ENCODE assay signal across 1 cellular context in the genomic region with DNA sequence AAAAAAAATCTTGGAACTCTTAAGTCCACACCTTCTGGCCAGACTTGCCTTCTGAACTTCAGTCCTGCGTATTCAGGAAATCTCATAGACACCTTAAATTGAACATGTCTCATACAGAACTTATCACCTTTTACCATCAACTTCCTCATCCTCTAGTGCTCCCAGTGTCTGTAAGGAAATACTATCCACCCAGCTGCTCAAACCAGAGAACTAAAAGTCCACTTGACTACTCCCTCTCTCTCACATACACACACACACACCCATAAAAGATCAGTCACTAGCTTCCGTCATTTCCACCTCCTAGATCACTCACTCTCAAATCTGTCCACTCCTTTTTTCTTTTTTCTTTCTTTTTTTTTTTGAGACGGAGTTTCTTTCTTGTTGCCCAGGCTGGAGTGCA.
A peak's percentile ranks its signal among the peaks of the same experiment; 100 is the strongest.
TF ChIP-seq lines count a peak whose summit lies in the region.

No MANE protein-coding gene starts in this region.

TF ChIP-seq in K562, 482 proteins besides CTCF, POLR2A, EP300 and RAD21 (continued from another document and continues in another):
- TF ChIP-seq, protein P1, sequence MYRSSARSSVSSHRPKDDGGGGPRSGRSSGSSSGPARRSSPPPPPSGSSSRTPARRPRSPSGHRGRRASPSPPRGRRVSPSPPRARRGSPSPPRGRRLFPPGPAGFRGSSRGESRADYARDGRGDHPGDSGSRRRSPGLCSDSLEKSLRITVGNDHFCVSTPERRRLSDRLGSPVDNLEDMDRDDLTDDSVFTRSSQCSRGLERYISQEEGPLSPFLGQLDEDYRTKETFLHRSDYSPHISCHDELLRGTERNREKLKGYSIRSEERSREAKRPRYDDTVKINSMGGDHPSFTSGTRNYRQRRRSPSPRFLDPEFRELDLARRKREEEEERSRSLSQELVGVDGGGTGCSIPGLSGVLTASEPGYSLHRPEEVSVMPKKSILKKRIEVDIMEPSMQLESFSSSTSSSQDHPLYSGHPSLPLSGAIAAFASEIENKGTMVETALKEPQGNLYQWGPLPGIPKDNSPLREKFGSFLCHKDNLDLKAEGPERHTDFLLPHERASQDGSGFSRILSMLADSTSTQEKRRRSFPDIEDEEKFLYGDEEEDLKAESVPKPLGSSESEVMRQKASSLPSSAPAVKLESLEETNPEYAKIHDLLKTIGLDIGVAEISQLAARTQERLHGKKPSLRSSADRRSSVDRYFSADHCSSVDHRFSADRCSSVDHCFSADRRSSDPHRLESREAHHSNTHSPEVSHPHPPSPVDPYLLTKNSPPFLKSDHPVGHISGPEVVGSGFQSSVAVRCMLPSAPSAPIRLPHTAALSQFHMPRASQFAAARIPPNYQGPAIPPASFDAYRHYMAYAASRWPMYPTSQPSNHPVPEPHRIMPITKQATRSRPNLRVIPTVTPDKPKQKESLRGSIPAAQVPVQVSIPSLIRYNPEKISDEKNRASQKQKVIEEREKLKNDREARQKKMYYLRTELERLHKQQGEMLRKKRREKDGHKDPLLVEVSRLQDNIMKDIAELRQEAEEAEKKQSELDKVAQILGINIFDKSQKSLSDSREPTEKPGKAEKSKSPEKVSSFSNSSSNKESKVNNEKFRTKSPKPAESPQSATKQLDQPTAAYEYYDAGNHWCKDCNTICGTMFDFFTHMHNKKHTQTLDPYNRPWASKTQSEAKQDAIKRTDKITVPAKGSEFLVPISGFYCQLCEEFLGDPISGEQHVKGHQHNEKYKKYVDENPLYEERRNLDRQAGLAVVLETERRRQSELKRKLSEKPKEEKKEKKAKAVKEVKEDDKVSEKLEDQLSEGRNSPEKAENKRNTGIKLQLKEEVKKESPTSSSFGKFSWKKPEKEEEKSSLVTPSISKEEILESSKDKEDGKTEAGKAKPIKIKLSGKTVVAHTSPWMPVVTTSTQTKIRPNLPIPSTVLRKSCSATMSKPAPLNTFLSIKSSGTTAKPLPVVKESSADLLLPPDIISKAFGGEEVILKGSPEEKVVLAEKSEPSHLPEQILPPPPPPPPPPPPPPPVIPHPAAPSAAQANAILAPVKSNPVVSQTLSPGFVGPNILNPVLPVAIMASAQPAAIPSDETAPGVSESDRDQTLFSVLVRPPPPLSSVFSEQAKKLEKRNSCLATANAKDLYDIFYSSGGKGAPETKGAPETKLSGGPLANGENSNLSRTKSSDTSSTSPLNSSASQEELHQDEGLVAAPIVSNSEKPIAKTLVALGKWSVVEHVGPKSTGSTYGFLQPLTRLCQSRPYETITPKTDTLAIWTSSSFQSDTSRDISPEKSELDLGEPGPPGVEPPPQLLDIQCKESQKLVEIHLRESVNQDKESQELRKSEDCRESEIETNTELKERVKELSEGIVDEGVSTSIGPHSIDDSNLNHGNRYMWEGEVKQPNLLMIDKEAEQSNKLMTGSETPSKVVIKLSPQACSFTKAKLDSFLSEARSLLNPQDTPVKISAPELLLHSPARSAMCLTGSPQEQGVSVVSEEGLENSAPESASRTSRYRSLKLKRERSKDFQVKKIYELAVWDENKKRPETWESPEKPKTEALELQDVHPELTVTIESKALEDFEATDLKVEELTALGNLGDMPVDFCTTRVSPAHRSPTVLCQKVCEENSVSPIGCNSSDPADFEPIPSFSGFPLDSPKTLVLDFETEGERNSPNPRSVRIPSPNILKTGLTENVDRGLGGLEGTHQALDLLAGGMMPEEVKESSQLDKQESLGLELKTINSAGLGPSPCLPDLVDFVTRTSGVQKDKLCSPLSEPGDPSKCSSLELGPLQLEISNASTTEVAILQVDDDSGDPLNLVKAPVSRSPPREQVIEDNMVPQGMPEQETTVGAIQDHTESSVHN (IDR thresholded peaks at IDR 0.05; ENCODE audit: borderline replicate concordance in 1 of 2, low read depth in 1 of 2), result peak in 1 of 2 experiments; percentile 67; a peak in 1 of 4 replicates
- TF ChIP-seq HEY1 (CRISPR knock-in tag; IDR thresholded peaks at IDR 0.05; ENCODE audit: borderline replicate concordance) (0 out of 2 replicates have a peak, but pooled peaks have one; percentile 2), FOXK2 (conservative IDR thresholded peaks at IDR 0.05 in 1 of 2, IDR thresholded peaks at IDR 0.05 in 1 of 2; ENCODE audit: low read depth in 2 of 2) (0 out of 4 replicates have a peak, but pooled peaks have one; percentile 28 to 47), ZNF354B (CRISPR knock-in tag; IDR thresholded peaks at IDR 0.05) (no peak), CREB1 (IDR thresholded peaks at IDR 0.05) (no peak), CREB1 (CRISPR knock-in tag; IDR thresholded peaks at IDR 0.05) (no peak), ELF4 (CRISPR knock-in tag; IDR thresholded peaks at IDR 0.05) (0 out of 2 replicates have a peak, but pooled peaks have one; percentile 57), ZEB2 (IDR thresholded peaks at IDR 0.05) (peak; percentile 76), ARID1B (IDR thresholded peaks at IDR 0.05) (peak; percentile 63), NCOA4 (IDR thresholded peaks at IDR 0.05; ENCODE audit: partially characterized antibody) (no peak), DPF2 (IDR thresholded peaks at IDR 0.05) (peak; percentile 65; the same call in 1 of the 2 replicates), ZNF263 (CRISPR knock-in tag; IDR thresholded peaks at IDR 0.05; ENCODE audit: borderline replicate concordance) (peak; percentile 84), HDGF (IDR thresholded peaks at IDR 0.05) (0 out of 2 replicates have a peak, but pooled peaks have one; percentile 21), ELF2 (CRISPR knock-in tag; IDR thresholded peaks at IDR 0.05) (0 out of 2 replicates have a peak, but pooled peaks have one; percentile 23), EHMT2 (IDR thresholded peaks at IDR 0.05) (peak; percentile 48; the same call in 1 of the 2 replicates), KLF1 (tag; IDR thresholded peaks at IDR 0.05) (peak; percentile 29; the same call in 1 of the 2 replicates), GABPA (tag; conservative IDR thresholded peaks at IDR 0.05; ENCODE audit: low read depth) (peak; percentile 26; the same call in 1 of the 2 replicates), SMARCC2 (IDR thresholded peaks at IDR 0.05; ENCODE audit: low read depth) (peak; percentile 27; the same call in 1 of the 2 replicates), MEIS2 (IDR thresholded peaks at IDR 0.05; ENCODE audit: partially characterized antibody) (peak; percentile 43), CTBP1 (IDR thresholded peaks at IDR 0.05; ENCODE audit: borderline replicate concordance) (peak; percentile 56; the same call in 1 of the 2 replicates), NBN (IDR thresholded peaks at IDR 0.05; ENCODE audit: low read depth) (peak; percentile 75; the same call in 1 of the 2 replicates), GABPB1 (CRISPR knock-in tag; IDR thresholded peaks at IDR 0.05) (peak; percentile 34), ETV1 (tag; conservative IDR thresholded peaks at IDR 0.05; ENCODE audit: low read depth) (0 out of 2 replicates have a peak, but pooled peaks have one; percentile 35), COPS2 (conservative IDR thresholded peaks at IDR 0.05) (no peak), SMARCA4 (IDR thresholded peaks at IDR 0.05) (peak; percentile 69), KDM5B (IDR thresholded peaks at IDR 0.05; ENCODE audit: insufficient replicate concordance, low read depth, low read length) (no peak), STAT5B (CRISPR knock-in tag; IDR thresholded peaks at IDR 0.05) (no peak), HNRNPH1 (optimal IDR thresholded peaks at IDR 0.05; ENCODE audit: low read depth, low read length) (no peak), MCM3 (IDR thresholded peaks at IDR 0.05) (no peak), NFE2 (IDR thresholded peaks at IDR 0.05; ENCODE audit: low read depth) (no peak)
- TF ChIP-seq, protein P2, sequence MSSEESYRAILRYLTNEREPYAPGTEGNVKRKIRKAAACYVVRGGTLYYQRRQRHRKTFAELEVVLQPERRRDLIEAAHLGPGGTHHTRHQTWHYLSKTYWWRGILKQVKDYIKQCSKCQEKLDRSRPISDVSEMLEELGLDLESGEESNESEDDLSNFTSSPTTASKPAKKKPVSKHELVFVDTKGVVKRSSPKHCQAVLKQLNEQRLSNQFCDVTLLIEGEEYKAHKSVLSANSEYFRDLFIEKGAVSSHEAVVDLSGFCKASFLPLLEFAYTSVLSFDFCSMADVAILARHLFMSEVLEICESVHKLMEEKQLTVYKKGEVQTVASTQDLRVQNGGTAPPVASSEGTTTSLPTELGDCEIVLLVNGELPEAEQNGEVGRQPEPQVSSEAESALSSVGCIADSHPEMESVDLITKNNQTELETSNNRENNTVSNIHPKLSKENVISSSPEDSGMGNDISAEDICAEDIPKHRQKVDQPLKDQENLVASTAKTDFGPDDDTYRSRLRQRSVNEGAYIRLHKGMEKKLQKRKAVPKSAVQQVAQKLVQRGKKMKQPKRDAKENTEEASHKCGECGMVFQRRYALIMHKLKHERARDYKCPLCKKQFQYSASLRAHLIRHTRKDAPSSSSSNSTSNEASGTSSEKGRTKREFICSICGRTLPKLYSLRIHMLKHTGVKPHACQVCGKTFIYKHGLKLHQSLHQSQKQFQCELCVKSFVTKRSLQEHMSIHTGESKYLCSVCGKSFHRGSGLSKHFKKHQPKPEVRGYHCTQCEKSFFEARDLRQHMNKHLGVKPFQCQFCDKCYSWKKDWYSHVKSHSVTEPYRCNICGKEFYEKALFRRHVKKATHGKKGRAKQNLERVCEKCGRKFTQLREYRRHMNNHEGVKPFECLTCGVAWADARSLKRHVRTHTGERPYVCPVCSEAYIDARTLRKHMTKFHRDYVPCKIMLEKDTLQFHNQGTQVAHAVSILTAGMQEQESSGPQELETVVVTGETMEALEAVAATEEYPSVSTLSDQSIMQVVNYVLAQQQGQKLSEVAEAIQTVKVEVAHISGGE (CRISPR knock-in tag; IDR thresholded peaks at IDR 0.05), result 0 out of 6 replicates have a peak, but pooled peaks of 1 of the 3 experiments have one; percentile 39
- TF ChIP-seq, protein P3, sequence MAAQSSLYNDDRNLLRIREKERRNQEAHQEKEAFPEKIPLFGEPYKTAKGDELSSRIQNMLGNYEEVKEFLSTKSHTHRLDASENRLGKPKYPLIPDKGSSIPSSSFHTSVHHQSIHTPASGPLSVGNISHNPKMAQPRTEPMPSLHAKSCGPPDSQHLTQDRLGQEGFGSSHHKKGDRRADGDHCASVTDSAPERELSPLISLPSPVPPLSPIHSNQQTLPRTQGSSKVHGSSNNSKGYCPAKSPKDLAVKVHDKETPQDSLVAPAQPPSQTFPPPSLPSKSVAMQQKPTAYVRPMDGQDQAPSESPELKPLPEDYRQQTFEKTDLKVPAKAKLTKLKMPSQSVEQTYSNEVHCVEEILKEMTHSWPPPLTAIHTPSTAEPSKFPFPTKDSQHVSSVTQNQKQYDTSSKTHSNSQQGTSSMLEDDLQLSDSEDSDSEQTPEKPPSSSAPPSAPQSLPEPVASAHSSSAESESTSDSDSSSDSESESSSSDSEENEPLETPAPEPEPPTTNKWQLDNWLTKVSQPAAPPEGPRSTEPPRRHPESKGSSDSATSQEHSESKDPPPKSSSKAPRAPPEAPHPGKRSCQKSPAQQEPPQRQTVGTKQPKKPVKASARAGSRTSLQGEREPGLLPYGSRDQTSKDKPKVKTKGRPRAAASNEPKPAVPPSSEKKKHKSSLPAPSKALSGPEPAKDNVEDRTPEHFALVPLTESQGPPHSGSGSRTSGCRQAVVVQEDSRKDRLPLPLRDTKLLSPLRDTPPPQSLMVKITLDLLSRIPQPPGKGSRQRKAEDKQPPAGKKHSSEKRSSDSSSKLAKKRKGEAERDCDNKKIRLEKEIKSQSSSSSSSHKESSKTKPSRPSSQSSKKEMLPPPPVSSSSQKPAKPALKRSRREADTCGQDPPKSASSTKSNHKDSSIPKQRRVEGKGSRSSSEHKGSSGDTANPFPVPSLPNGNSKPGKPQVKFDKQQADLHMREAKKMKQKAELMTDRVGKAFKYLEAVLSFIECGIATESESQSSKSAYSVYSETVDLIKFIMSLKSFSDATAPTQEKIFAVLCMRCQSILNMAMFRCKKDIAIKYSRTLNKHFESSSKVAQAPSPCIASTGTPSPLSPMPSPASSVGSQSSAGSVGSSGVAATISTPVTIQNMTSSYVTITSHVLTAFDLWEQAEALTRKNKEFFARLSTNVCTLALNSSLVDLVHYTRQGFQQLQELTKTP (IDR thresholded peaks at IDR 0.05; ENCODE audit: low read depth in 1 of 2, partially characterized antibody in 2 of 2), result peak in 1 of 2 experiments; percentile 54
- TF ChIP-seq, protein P4, sequence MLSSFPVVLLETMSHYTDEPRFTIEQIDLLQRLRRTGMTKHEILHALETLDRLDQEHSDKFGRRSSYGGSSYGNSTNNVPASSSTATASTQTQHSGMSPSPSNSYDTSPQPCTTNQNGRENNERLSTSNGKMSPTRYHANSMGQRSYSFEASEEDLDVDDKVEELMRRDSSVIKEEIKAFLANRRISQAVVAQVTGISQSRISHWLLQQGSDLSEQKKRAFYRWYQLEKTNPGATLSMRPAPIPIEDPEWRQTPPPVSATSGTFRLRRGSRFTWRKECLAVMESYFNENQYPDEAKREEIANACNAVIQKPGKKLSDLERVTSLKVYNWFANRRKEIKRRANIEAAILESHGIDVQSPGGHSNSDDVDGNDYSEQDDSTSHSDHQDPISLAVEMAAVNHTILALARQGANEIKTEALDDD (IDR thresholded peaks at IDR 0.05), result peak; percentile 77
- TF ChIP-seq, protein P5, sequence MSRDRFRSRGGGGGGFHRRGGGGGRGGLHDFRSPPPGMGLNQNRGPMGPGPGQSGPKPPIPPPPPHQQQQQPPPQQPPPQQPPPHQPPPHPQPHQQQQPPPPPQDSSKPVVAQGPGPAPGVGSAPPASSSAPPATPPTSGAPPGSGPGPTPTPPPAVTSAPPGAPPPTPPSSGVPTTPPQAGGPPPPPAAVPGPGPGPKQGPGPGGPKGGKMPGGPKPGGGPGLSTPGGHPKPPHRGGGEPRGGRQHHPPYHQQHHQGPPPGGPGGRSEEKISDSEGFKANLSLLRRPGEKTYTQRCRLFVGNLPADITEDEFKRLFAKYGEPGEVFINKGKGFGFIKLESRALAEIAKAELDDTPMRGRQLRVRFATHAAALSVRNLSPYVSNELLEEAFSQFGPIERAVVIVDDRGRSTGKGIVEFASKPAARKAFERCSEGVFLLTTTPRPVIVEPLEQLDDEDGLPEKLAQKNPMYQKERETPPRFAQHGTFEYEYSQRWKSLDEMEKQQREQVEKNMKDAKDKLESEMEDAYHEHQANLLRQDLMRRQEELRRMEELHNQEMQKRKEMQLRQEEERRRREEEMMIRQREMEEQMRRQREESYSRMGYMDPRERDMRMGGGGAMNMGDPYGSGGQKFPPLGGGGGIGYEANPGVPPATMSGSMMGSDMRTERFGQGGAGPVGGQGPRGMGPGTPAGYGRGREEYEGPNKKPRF (IDR thresholded peaks at IDR 0.05; ENCODE audit: low read depth, low read length), result no peak
- TF ChIP-seq, protein P6, sequence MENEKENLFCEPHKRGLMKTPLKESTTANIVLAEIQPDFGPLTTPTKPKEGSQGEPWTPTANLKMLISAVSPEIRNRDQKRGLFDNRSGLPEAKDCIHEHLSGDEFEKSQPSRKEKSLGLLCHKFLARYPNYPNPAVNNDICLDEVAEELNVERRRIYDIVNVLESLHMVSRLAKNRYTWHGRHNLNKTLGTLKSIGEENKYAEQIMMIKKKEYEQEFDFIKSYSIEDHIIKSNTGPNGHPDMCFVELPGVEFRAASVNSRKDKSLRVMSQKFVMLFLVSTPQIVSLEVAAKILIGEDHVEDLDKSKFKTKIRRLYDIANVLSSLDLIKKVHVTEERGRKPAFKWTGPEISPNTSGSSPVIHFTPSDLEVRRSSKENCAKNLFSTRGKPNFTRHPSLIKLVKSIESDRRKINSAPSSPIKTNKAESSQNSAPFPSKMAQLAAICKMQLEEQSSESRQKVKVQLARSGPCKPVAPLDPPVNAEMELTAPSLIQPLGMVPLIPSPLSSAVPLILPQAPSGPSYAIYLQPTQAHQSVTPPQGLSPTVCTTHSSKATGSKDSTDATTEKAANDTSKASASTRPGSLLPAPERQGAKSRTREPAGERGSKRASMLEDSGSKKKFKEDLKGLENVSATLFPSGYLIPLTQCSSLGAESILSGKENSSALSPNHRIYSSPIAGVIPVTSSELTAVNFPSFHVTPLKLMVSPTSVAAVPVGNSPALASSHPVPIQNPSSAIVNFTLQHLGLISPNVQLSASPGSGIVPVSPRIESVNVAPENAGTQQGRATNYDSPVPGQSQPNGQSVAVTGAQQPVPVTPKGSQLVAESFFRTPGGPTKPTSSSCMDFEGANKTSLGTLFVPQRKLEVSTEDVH (IDR thresholded peaks at IDR 0.05; ENCODE audit: low read depth, partially characterized antibody), result peak; percentile 43
